Comparison of ENCODE assay signal across 14 cellular contexts in the genomic region with DNA sequence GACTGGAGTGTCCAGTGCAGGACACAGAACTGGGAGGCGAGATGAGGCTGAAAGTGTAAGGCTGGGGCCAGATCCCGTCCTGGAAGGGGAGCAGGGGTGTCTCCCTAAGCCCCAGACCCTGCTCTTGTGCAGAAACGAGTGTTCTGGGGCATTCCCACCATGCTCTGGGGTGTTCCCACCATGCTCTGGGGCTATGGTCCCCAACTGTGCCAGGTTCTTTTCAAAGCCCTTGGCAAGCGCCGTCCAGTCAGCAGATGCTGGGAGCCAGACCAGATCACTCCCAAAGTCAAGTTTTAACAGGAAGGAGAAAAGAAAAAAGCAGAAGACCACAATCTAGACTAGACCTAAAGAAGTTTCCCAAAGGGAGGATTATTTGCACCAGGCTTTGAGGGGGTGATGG. TPM values are rescaled to one million over a fixed set of nuclear protein-coding genes. Genes with fewer than 3 reads are reported as not detected.
DNase-seq lines count a peak whose midpoint lies in the region; ATAC-seq and FAIRE-seq lines count a peak whose summit lies in the region.
"Had no signal": no experiment of that assay in that cellular context is flagged by ENCODE, and none has a peak within 500 bp of the region (broad histone marks: within the 10 kb centered on the region; RNA-seq: fewer than 3 reads in every experiment).

No MANE protein-coding gene starts in this region.

- no peak for FAIRE-seq in urothelium cell line (lab: Jason Lieb, UNC)

- intact Hi-C loops in right cardiac atrium (cut with DNase I) = no loop called here

- H3K79me2 ChIP-seq in GM23248 (ENCODE audit: insufficient read depth) = peaks cover 53% of the 10 kb centered on the region

- H3K9me3 ChIP-seq in GM23248 (ENCODE audit: low read depth) (no peaks in the 10 kb centered on the region), right cardiac atrium (ENCODE audit: control insufficient read depth, low read length) (no peaks in the 10 kb centered on the region), skeletal muscle satellite cell (replicated peaks; ENCODE audit: low read length) (no peaks in the 10 kb centered on the region)
- H3K9me3 ChIP-seq in effector memory CD4-positive, alpha-beta T cell (ENCODE audit: control insufficient read depth, low read length) = no peaks in the 10 kb centered on the region
- H3K9me3 ChIP-seq: upper lobe of right lung had no signal

- WGBS in GM23248 (ENCODE audit: low coverage in 1 of 2, low lambda C conversion rate in 2 of 2, missing lambda C conversion rate in 2 of 2), 2 experiments = 39 to 47% methylated on average over 5 of the region's 5 CpGs
- WGBS in right cardiac atrium = 56% methylated on average over 5 of the region's 5 CpGs

- H3K4me3 ChIP-seq in GM23248 (0 out of 2 replicates have a peak overlapping the region, but pooled peaks have one; percentile 15), right cardiac atrium (ENCODE audit: low read length) (no peak overlapping the region), skeletal muscle satellite cell (ENCODE audit: low read length) (peak overlapping the region; percentile 66)
- no peak overlapping the region for H3K4me3 ChIP-seq in effector memory CD4-positive, alpha-beta T cell (ENCODE audit: insufficient read depth, low read depth, low read length, poor library complexity, severe bottlenecking)
- H3K4me3 ChIP-seq: upper lobe of right lung had no signal

- H3K4me2 ChIP-seq in GM23248 (ENCODE audit: unreplicated experiment) (peak overlapping the region; percentile 41), skeletal muscle satellite cell (ENCODE audit: low read length) (peak overlapping the region; percentile 85)

- ATAC-seq in right cardiac atrium (no peak), HG03045 (IDR thresholded peaks at IDR 0.05; ENCODE audit: unreplicated experiment) (no peak)
- no peak for ATAC-seq in stimulated activated naive CD8-positive, alpha-beta T cell treated with anti-CD3 and anti-CD28 coated beads, Interleukin-15, Interleukin-2, amounts not matched to agents 100 U/mL and 50 U/mL, for 24 hours
- ATAC-seq: upper lobe of right lung had no signal

- in situ Hi-C loops in GM23248 (cut with MboI) = no loop called here

- no peaks in the 10 kb centered on the region for H4K20me1 ChIP-seq in GM23248 (ENCODE audit: insufficient read depth)

- peaks cover 4% of the 10 kb centered on the region; the same call in 1 of the 2 replicates for H3F3A ChIP-seq in GM23248 (ENCODE audit: insufficient read depth)

- no peak for DNase-seq in GM23248
- DNase-seq in amygdala (lab: John Stamatoyannopoulos, UW) = peak in 29 of 56 donors; percentile 8 to 68 (median 32)
- DNase-seq in right cardiac atrium = peak in 1 of 3 donors; percentile 82
- DNase-seq in urothelium cell line (ENCODE audit: low spot score) = no peak
- DNase-seq in stimulated activated naive CD8-positive, alpha-beta T cell treated with anti-CD3 and anti-CD28 coated beads, Interleukin-15, Interleukin-2, amounts not matched to agents 100 U/mL and 50 U/mL, for 24 hours = no peak
- DNase-seq in effector memory CD4-positive, alpha-beta T cell = no peak
- DNase-seq: activated CD8-positive, alpha-beta memory T cell treated with anti-CD3 and anti-CD28 coated beads, Interleukin-2, amount 50 U/mL, for 48 hours; cerebellar nuclear complex; DMS153; NCI-H82; stimulated activated CD4-positive, alpha-beta T cell treated with anti-CD3 and anti-CD28 coated beads, Interleukin-4, amount 100 ng/mL, for 1 hour; upper lobe of right lung had no signal

- H3K36me3 ChIP-seq in GM23248 (ENCODE audit: low read depth) (no peaks in the 10 kb centered on the region), skeletal muscle satellite cell (ENCODE audit: insufficient read depth, low read length) (peaks cover 52% of the 10 kb centered on the region)
- H3K36me3 ChIP-seq in effector memory CD4-positive, alpha-beta T cell (ENCODE audit: control insufficient read depth, insufficient read depth, low read length) = peaks cover 4% of the 10 kb centered on the region

- H3K27ac ChIP-seq in GM23248 = no peak overlapping the region
- peak overlapping the region; percentile 88 for H3K27ac ChIP-seq in right cardiac atrium (ENCODE audit: low read length)
- no peak overlapping the region for H3K27ac ChIP-seq in effector memory CD4-positive, alpha-beta T cell (ENCODE audit: insufficient read depth, low read length, poor library complexity, severe bottlenecking)
- H3K27ac ChIP-seq: upper lobe of right lung had no signal

- peaks cover 16% of the 10 kb centered on the region for H3K4me1 ChIP-seq in GM23248 (ENCODE audit: insufficient read depth)
- H3K4me1 ChIP-seq in right cardiac atrium (ENCODE audit: control insufficient read depth, insufficient read depth, low read length) = peaks cover 15% of the 10 kb centered on the region
- H3K4me1 ChIP-seq in skeletal muscle satellite cell (ENCODE audit: control insufficient read depth, insufficient read depth, low read length) = peaks cover 20% of the 10 kb centered on the region
- H3K4me1 ChIP-seq in effector memory CD4-positive, alpha-beta T cell (ENCODE audit: control insufficient read depth, insufficient read depth, low read length, poor library complexity, severe bottlenecking) = peaks cover 22% of the 10 kb centered on the region

- H3K9ac ChIP-seq in GM23248 (no peak overlapping the region; the same call in 1 of the 2 replicates), skeletal muscle satellite cell (ENCODE audit: low read depth, low read length) (peak overlapping the region; percentile 44)

- no peaks in the 10 kb centered on the region for H3K9me2 ChIP-seq in GM23248 (ENCODE audit: insufficient read depth)

- no peak overlapping the region for H2AFZ ChIP-seq in GM23248

- H3K27me3 ChIP-seq in GM23248 (replicated peaks; ENCODE audit: insufficient read depth) (no peaks in the 10 kb centered on the region), right cardiac atrium (ENCODE audit: control insufficient read depth, insufficient read depth) (no peaks in the 10 kb centered on the region), skeletal muscle satellite cell (ENCODE audit: control insufficient read depth, insufficient read depth, low read length) (no peaks in the 10 kb centered on the region)
- no peaks in the 10 kb centered on the region for H3K27me3 ChIP-seq in effector memory CD4-positive, alpha-beta T cell (replicated peaks; ENCODE audit: control insufficient read depth, insufficient read depth, low read length, poor library complexity, severe bottlenecking)
- H3K27me3 ChIP-seq: upper lobe of right lung had no signal

RNA-seq across cellular contexts. Expression of a gene that starts 2.5 kb away (rescaled TPM):
- 270 and 418 TPM in 2 replicates for total RNA-seq in GM23248 (2014; rRNA removed; shearing (Covaris generic))
- polyA plus RNA-seq in GM23248 (2016; fragmentation: Nextera tagmentation; extraction: Ambion mirVana) = 331 and 350 TPM in 2 replicates
- 100 to 1,000 TPM; 156 to 184 (median 181) TPM for total RNA-seq in right cardiac atrium
- polyA plus RNA-seq in right cardiac atrium = 248 TPM
- total RNA-seq in skeletal muscle satellite cell (2012; rRNA removed) = 168 and 225 TPM in 2 replicates

RNA-seq across cellular contexts. Expression of a gene that starts 2.8 kb away (rescaled TPM):
- total RNA-seq in GM23248 (2014; rRNA removed; shearing (Covaris generic)) = 28.6 and 38.4 TPM in 2 replicates
- polyA plus RNA-seq in GM23248 (2016; fragmentation: Nextera tagmentation; extraction: Ambion mirVana) (113 and 114 TPM in 2 replicates), right cardiac atrium (137 TPM)
- 10 to 100 TPM; 55.2 to 59.7 (median 56.4) TPM for total RNA-seq in right cardiac atrium
- total RNA-seq in skeletal muscle satellite cell (2012; rRNA removed) = 19.8 and 25.8 TPM in 2 replicates

RNA-seq across cellular contexts. Expression of a gene that starts 29.3 kb away (rescaled TPM):
- total RNA-seq in GM23248 (2014; rRNA removed; shearing (Covaris generic)) = 7.5 and 16.6 TPM in 2 replicates
- polyA plus RNA-seq in GM23248 (2016; fragmentation: Nextera tagmentation; extraction: Ambion mirVana) (7.2 and 7.8 TPM in 2 replicates), right cardiac atrium (7.4 TPM)
- total RNA-seq in right cardiac atrium = 10 to 100 TPM in 1 of 4 donors, 1 to 10 TPM in 3; 7.7 to 10.5 (median 8.4) TPM
- 14.2 and 18.8 TPM in 2 replicates for total RNA-seq in skeletal muscle satellite cell (2012; rRNA removed)

RNA-seq across cellular contexts. Expression of a gene that starts 29.8 kb away (rescaled TPM):
- total RNA-seq in GM23248 (2014; rRNA removed; shearing (Covaris generic)) = 5.8 and 7.0 TPM in 2 replicates
- polyA plus RNA-seq in GM23248 (2016; fragmentation: Nextera tagmentation; extraction: Ambion mirVana) = 3.1 and 4.2 TPM in 2 replicates
- 1 to 10 TPM; 4.6 to 5.8 (median 4.9) TPM for total RNA-seq in right cardiac atrium
- 2.9 TPM for polyA plus RNA-seq in right cardiac atrium
- 9.4 and 14.7 TPM in 2 replicates for total RNA-seq in skeletal muscle satellite cell (2012; rRNA removed)

RNA-seq across cellular contexts. Expression of a gene that starts 30.1 kb away (rescaled TPM):
- total RNA-seq in GM23248 (2014; rRNA removed; shearing (Covaris generic)) = 2.5 and 4.0 TPM in 2 replicates
- 2.6 and 2.8 TPM in 2 replicates for polyA plus RNA-seq in GM23248 (2016; fragmentation: Nextera tagmentation; extraction: Ambion mirVana)
- total RNA-seq in right cardiac atrium = 10 to 100 TPM in 1 of 4 donors, 1 to 10 TPM in 3; 5.8 to 12.5 (median 8.2) TPM
- 9.1 TPM for polyA plus RNA-seq in right cardiac atrium
- 2.0 and 3.1 TPM in 2 replicates for total RNA-seq in skeletal muscle satellite cell (2012; rRNA removed)

Comparison
In these comparisons a context has a peak if more than half of its experiments do, and no peak if none do; other contexts are left out.
1. DNase-seq: peak in amygdala (29 of 56); none in GM23248 (single experiment), urothelium cell line (single experiment), stimulated activated naive CD8-positive, alpha-beta T cell treated with anti-CD3 and anti-CD28 coated beads, Interleukin-15, Interleukin-2, amounts not matched to agents 100 U/mL and 50 U/mL, for 24 hours (single experiment) and effector memory CD4-positive, alpha-beta T cell (0 of 3).
2. H3K4me3 ChIP-seq: peak in GM23248 (single experiment) and skeletal muscle satellite cell (single experiment); none in right cardiac atrium (single experiment) and effector memory CD4-positive, alpha-beta T cell (single experiment).